9 cellular contexts compared by ENCODE assay signal in genomic region chr12:77999074-77999715, GRCh38.
DNase-seq lines count a peak whose midpoint lies in the region; ATAC-seq and TF ChIP-seq lines count a peak whose summit lies in the region.
"Had no signal": no experiment of that assay in that cellular context is flagged by ENCODE, and none has a peak within 500 bp of the region (broad histone marks: within the 10 kb centered on the region; RNA-seq: fewer than 3 reads in every experiment).

No MANE protein-coding gene starts in this region.

- no peak overlapping the region for H3K4me2 ChIP-seq in GM23248 (ENCODE audit: unreplicated experiment)

- H3K27ac ChIP-seq in SK-N-MC (no peak overlapping the region), GM23248 (no peak overlapping the region)

- in situ Hi-C loops in GM23248 (cut with MboI) = no loop called here

- DNase-seq in CD1c-positive myeloid dendritic cell (ENCODE audit: extremely low spot score) (peak; percentile 71), SK-N-MC (ENCODE audit: low read depth, low spot score) (no peak), GM23248 (no peak), NCI-H1417 (lab: John Stamatoyannopoulos, UW) (no peak), glutamatergic neuron (no peak)
- no peak for DNase-seq in stimulated activated naive CD8-positive, alpha-beta T cell treated with anti-CD3 and anti-CD28 coated beads, Interleukin-15, amount 100 ng/mL, for 72 hours
- DNase-seq: activated effector memory CD4-positive, alpha-beta T cell treated with Interleukin-2 at 50 U/mL for 16 hours had no signal

- peak; percentile 73 for ATAC-seq in GM19467 (IDR thresholded peaks at IDR 0.05; ENCODE audit: unreplicated experiment)
- ATAC-seq in HG03108 (IDR thresholded peaks at IDR 0.05; ENCODE audit: unreplicated experiment) = peak; percentile 63
- no peak for ATAC-seq in stimulated activated naive CD8-positive, alpha-beta T cell treated with anti-CD3 and anti-CD28 coated beads, Interleukin-15, amount 100 ng/mL, for 72 hours

- WGBS in GM23248 (ENCODE audit: low coverage in 1 of 2, low lambda C conversion rate in 2 of 2, missing lambda C conversion rate in 2 of 2), 2 experiments = 79 to 83% methylated on average over 4 of the region's 4 CpGs

- H3K27me3 Mint-ChIP-seq in glutamatergic neuron (ENCODE audit: unreplicated experiment) = no peaks in the 10 kb centered on the region
- H3K27me3 Mint-ChIP-seq in stimulated activated naive CD8-positive, alpha-beta T cell treated with anti-CD3 and anti-CD28 coated beads, Interleukin-15, amount 100 ng/mL, for 72 hours = no peaks in the 10 kb centered on the region

- no peak overlapping the region for H3K4me3 ChIP-seq in SK-N-MC
- no peak overlapping the region for H3K4me3 ChIP-seq in GM23248

- H3K4me1 ChIP-seq in GM23248 (ENCODE audit: insufficient read depth) = peaks cover 19% of the 10 kb centered on the region

- no peaks in the 10 kb centered on the region for H3K27me3 ChIP-seq in GM23248 (replicated peaks; ENCODE audit: insufficient read depth)

- H3F3A ChIP-seq in GM23248 (ENCODE audit: insufficient read depth) = peaks cover 28% of the 10 kb centered on the region

- no peaks in the 10 kb centered on the region for H3K9me2 ChIP-seq in GM23248 (ENCODE audit: insufficient read depth)

- H3K27ac Mint-ChIP-seq in glutamatergic neuron (ENCODE audit: unreplicated experiment) = no peak overlapping the region
- H3K27ac Mint-ChIP-seq in stimulated activated naive CD8-positive, alpha-beta T cell treated with anti-CD3 and anti-CD28 coated beads, Interleukin-15, amount 100 ng/mL, for 72 hours = no peak overlapping the region

- H4K20me1 ChIP-seq in GM23248 (ENCODE audit: insufficient read depth) = no peaks in the 10 kb centered on the region

- peaks cover 25% of the 10 kb centered on the region for H3K79me2 ChIP-seq in GM23248 (ENCODE audit: insufficient read depth)

- H3K9me3 ChIP-seq in SK-N-MC (ENCODE audit: low read depth, low read length) (no peaks in the 10 kb centered on the region), GM23248 (ENCODE audit: low read depth) (no peaks in the 10 kb centered on the region)

- H2AFZ ChIP-seq in GM23248 = no peak overlapping the region

- TF ChIP-seq CTCF in glutamatergic neuron (IDR thresholded peaks at IDR 0.05; ENCODE audit: partially characterized antibody, unreplicated experiment) = no peak

- peak overlapping the region; percentile 24 for H3K9ac ChIP-seq in SK-N-MC (ENCODE audit: insufficient read length)
- no peak overlapping the region for H3K9ac ChIP-seq in GM23248

- no peaks in the 10 kb centered on the region for H3K9me3 Mint-ChIP-seq in glutamatergic neuron (ENCODE audit: unreplicated experiment)
- H3K9me3 Mint-ChIP-seq in stimulated activated naive CD8-positive, alpha-beta T cell treated with anti-CD3 and anti-CD28 coated beads, Interleukin-15, amount 100 ng/mL, for 72 hours = peaks cover 0 to 3% of the 10 kb centered on the region in 2 donors

- H3K36me3 ChIP-seq in SK-N-MC (ENCODE audit: insufficient read depth, low read length) (no peaks in the 10 kb centered on the region), GM23248 (ENCODE audit: low read depth) (peaks cover 44% of the 10 kb centered on the region)

- no peak overlapping the region for H3K4me3 Mint-ChIP-seq in glutamatergic neuron (ENCODE audit: unreplicated experiment)
- no peak overlapping the region for H3K4me3 Mint-ChIP-seq in stimulated activated naive CD8-positive, alpha-beta T cell treated with anti-CD3 and anti-CD28 coated beads, Interleukin-15, amount 100 ng/mL, for 72 hours

- H3K36me3 Mint-ChIP-seq in glutamatergic neuron (ENCODE audit: unreplicated experiment) = no peaks in the 10 kb centered on the region

- no peaks in the 10 kb centered on the region for H3K4me1 Mint-ChIP-seq in glutamatergic neuron (ENCODE audit: low read depth, unreplicated experiment)
- H3K4me1 Mint-ChIP-seq in stimulated activated naive CD8-positive, alpha-beta T cell treated with anti-CD3 and anti-CD28 coated beads, Interleukin-15, amount 100 ng/mL, for 72 hours = no peaks in the 10 kb centered on the region
